ENCODE assay signal across 26 cellular contexts in the genomic region with DNA sequence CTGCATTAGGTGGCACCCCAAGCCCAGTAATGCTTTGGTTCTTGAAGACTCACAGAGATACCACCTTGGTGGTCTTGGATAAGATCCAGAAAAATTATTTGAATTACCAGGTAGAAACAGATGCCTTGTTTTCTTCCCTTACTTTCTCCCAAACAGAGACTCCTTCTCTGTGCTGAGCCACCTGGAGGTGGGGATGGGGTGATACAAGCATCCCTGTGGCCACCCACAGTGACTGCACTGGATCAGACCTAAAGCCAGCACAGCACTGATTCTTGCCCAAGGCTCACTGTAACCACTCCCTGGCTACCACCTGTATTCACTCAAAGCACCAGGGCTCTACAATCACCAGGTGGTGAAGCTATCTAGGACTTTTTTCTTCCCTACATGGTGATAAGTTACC.
"Had no signal": no experiment of that assay in that cellular context is flagged by ENCODE, and none has a peak within 500 bp of the region (broad histone marks: within the 10 kb centered on the region; RNA-seq: fewer than 3 reads in every experiment).

No MANE protein-coding gene starts in this region.

- H3K9me3 ChIP-seq: heart left ventricle, left ventricle myocardium inferior, lower lobe of right lung, psoas muscle, spleen, testis, tibial nerve had no signal

- H3K79me2 ChIP-seq: parathyroid adenoma had no signal

- H2AFZ ChIP-seq: parathyroid adenoma had no signal

- H3K27ac ChIP-seq: heart left ventricle, left ventricle myocardium inferior, lower lobe of right lung, parathyroid adenoma, psoas muscle, spleen, testis, tibial nerve had no signal

- ATAC-seq: effector memory CD8-positive, alpha-beta T cell; heart left ventricle; left cardiac atrium; lower lobe of right lung; psoas muscle; sciatic nerve; stimulated activated memory B cell treated with anti-CD40 and anti-IgM and Interleukin-4, amounts not matched to agents 10 μg/mL and 1 μg/mL and 100 μg/mL, for 72 hours had no signal

- H3K27me3 ChIP-seq: testis had no signal

- H3K4me3 ChIP-seq: heart left ventricle, left ventricle myocardium inferior, lower lobe of right lung, psoas muscle, spleen, testis, tibial nerve had no signal

- H3K27ac Mint-ChIP-seq: dendritic cell treated with granulocyte-macrophage colony-stimulating factor and Interleukin-4, amounts not matched to agents 40 ng/mL and 50 ng/mL, for 4 days; effector memory CD8-positive, alpha-beta T cell; immature natural killer cell; naive B cell; nephron; stimulated activated memory B cell treated with anti-CD40 and anti-IgM and Interleukin-4, amounts not matched to agents 10 μg/mL and 1 μg/mL and 100 μg/mL, for 72 hours; stimulated activated naive CD8-positive, alpha-beta T cell treated with anti-CD3 and anti-CD28 coated beads, Interleukin-15, Interleukin-2, amounts not matched to agents 100 ng/mL and 50 ng/mL, for 24 hours had no signal

- H3K27me3 Mint-ChIP-seq: dendritic cell treated with granulocyte-macrophage colony-stimulating factor and Interleukin-4, amounts not matched to agents 40 ng/mL and 50 ng/mL, for 4 days; effector memory CD8-positive, alpha-beta T cell; stimulated activated memory B cell treated with anti-CD40 and anti-IgM and Interleukin-4, amounts not matched to agents 10 μg/mL and 1 μg/mL and 100 μg/mL, for 72 hours; stimulated activated naive CD8-positive, alpha-beta T cell treated with anti-CD3 and anti-CD28 coated beads, Interleukin-15, Interleukin-2, amounts not matched to agents 100 ng/mL and 50 ng/mL, for 24 hours had no signal

- H3K9me3 Mint-ChIP-seq: stimulated activated memory B cell treated with anti-CD40 and anti-IgM and Interleukin-4, amounts not matched to agents 10 μg/mL and 1 μg/mL and 100 μg/mL, for 72 hours; stimulated activated naive CD8-positive, alpha-beta T cell treated with anti-CD3 and anti-CD28 coated beads, Interleukin-15, Interleukin-2, amounts not matched to agents 100 ng/mL and 50 ng/mL, for 24 hours had no signal

- H3K4me3 Mint-ChIP-seq: dendritic cell treated with granulocyte-macrophage colony-stimulating factor and Interleukin-4, amounts not matched to agents 40 ng/mL and 50 ng/mL, for 4 days; effector memory CD8-positive, alpha-beta T cell; immature natural killer cell; naive B cell; nephron; stimulated activated memory B cell treated with anti-CD40 and anti-IgM and Interleukin-4, amounts not matched to agents 10 μg/mL and 1 μg/mL and 100 μg/mL, for 72 hours; stimulated activated naive CD8-positive, alpha-beta T cell treated with anti-CD3 and anti-CD28 coated beads, Interleukin-15, Interleukin-2, amounts not matched to agents 100 ng/mL and 50 ng/mL, for 24 hours had no signal

- H3K4me1 Mint-ChIP-seq: immature natural killer cell; naive B cell; nephron; stimulated activated memory B cell treated with anti-CD40 and anti-IgM and Interleukin-4, amounts not matched to agents 10 μg/mL and 1 μg/mL and 100 μg/mL, for 72 hours had no signal

- H3K36me3 ChIP-seq: heart left ventricle, left ventricle myocardium inferior, lower lobe of right lung, spleen, tibial nerve had no signal

- DNase-seq: effector memory CD8-positive, alpha-beta T cell; erythroblast; foreskin melanocyte; heart left ventricle; hippocampal formation; immature natural killer cell; kidney; left cardiac atrium; left ventricle myocardium inferior; lower lobe of right lung; mesenchymal stem cell; naive B cell; psoas muscle; retina; spleen; stimulated activated CD4-positive, alpha-beta T cell treated with anti-CD3 and anti-CD28 coated beads, Interleukin-15, amount 100 ng/mL, for 24 hours; stimulated activated CD4-positive, alpha-beta T cell treated with anti-CD3 and anti-CD28 coated beads, Interleukin-1b, Interleukin-23, amount 100 ng/mL, for 48 hours; stimulated activated CD4-positive, alpha-beta T cell treated with anti-CD3 and anti-CD28 coated beads, Interleukin-4, amount 100 ng/mL, for 24 hours; testis had no signal

- H3K9ac ChIP-seq: parathyroid adenoma had no signal

- H3K4me1 ChIP-seq: heart left ventricle, left ventricle myocardium inferior, lower lobe of right lung, parathyroid adenoma, psoas muscle, spleen, testis, tibial nerve had no signal

- H3K36me3 Mint-ChIP-seq: immature natural killer cell; naive B cell; stimulated activated memory B cell treated with anti-CD40 and anti-IgM and Interleukin-4, amounts not matched to agents 10 μg/mL and 1 μg/mL and 100 μg/mL, for 72 hours had no signal
